Comparison of ENCODE assay signal across 9 cellular contexts in genomic region chr5:39274388-39275085, GRCh38. TPM values are rescaled to one million over a fixed set of nuclear protein-coding genes. Genes with fewer than 3 reads are reported as not detected.
DNase-seq lines count a peak whose midpoint lies in the region; ATAC-seq, FAIRE-seq and TF ChIP-seq lines count a peak whose summit lies in the region.
"Had no signal": no experiment of that assay in that cellular context is flagged by ENCODE, and none has a peak within 500 bp of the region (broad histone marks: within the 10 kb centered on the region; RNA-seq: fewer than 3 reads in every experiment).

No MANE protein-coding gene starts in this region.

- peaks cover 40% of the 10 kb centered on the region for H3K4me1 Mint-ChIP-seq in HFFc6 (ENCODE audit: low read depth)

- peak overlapping the region; percentile 51; the same call in 1 of the 2 replicates for H3K27ac Mint-ChIP-seq in HFFc6

- 29 to 43% methylated on average over 3 of the region's 3 CpGs for WGBS in esophagus squamous epithelium, 2 donors

- ATAC-seq in GM18517 (IDR thresholded peaks at IDR 0.05; ENCODE audit: unreplicated experiment), result peak; percentile 98
- ATAC-seq: Panc1 had no signal

- DNase-seq in HFFc6 (no peak), MV-4-11 (lab: John Stamatoyannopoulos, UW) (peak; percentile 77), esophagus squamous epithelium (lab: John Stamatoyannopoulos, UW) (no peak), D721Med (ENCODE audit: insufficient read length, low spot score) (no peak), RPMI8226 (no peak), AG08395 (ENCODE audit: low spot score) (no peak), RCC 7860 (ENCODE audit: low spot score) (no peak)

- H3K4me3 Mint-ChIP-seq in HFFc6, result peak overlapping the region; percentile 72

- no peaks in the 10 kb centered on the region for H3K27me3 Mint-ChIP-seq in HFFc6 (ENCODE audit: insufficient read depth)

- peak overlapping the region in 2 of 4 donors; percentile 2 to 29 for H3K4me3 ChIP-seq in esophagus squamous epithelium

- FAIRE-seq in D721Med (lab: Jason Lieb, UNC) (no peak), RCC 7860 (lab: Jason Lieb, UNC) (no peak)

- no peak for TF ChIP-seq POLR2A in esophagus squamous epithelium (IDR thresholded peaks at IDR 0.05)

- H3K4me1 ChIP-seq in esophagus squamous epithelium, result peaks cover 5 to 14% (median 6%) of the 10 kb centered on the region in 3 donors

- no peaks in the 10 kb centered on the region for H3K27me3 ChIP-seq in esophagus squamous epithelium

- H3K9me3 Mint-ChIP-seq in HFFc6, result 0 out of 2 replicates have a peak, but pooled peaks cover under 1% of the 10 kb centered on the region

- peak overlapping the region; percentile 41 to 58 (median 53) for H3K27ac ChIP-seq in esophagus squamous epithelium

- TF ChIP-seq CTCF in HFFc6 (IDR thresholded peaks at IDR 0.05) (no peak), esophagus squamous epithelium (IDR thresholded peaks at IDR 0.05) (no peak), D721Med (IDR thresholded peaks at IDR 0.05; ENCODE audit: insufficient read depth, missing control alignments) (no peak)

- H3K36me3 ChIP-seq in esophagus squamous epithelium, result no peaks in the 10 kb centered on the region

- no peaks in the 10 kb centered on the region for H3K9me3 ChIP-seq in esophagus squamous epithelium

- intact Hi-C loops in esophagus squamous epithelium (cut with DNase I), result no loop called here

- peaks cover 8% of the 10 kb centered on the region; the same call in 1 of the 2 replicates for H3K36me3 Mint-ChIP-seq in HFFc6 (ENCODE audit: low read depth)

RNA-seq across cellular contexts. Expression of gene FYB1, which starts 55.2 kb away (rescaled TPM):
- 1 to 10 TPM in 2 of 6 experiments, under 1 TPM in 4; 0.32 to 1.7 (median 0.49) TPM for total RNA-seq in HFFc6 (2021; fragmentation: NEBNext Ultra II Directional; extraction: Animal tissue kit (Norgen Biotek cat#: 25700))
- 10 to 100 TPM in 3 of 4 donors, 1 to 10 TPM in 1; 2.8 to 14.1 (median 11.9) TPM for total RNA-seq in esophagus squamous epithelium
